In the genomic region with DNA sequence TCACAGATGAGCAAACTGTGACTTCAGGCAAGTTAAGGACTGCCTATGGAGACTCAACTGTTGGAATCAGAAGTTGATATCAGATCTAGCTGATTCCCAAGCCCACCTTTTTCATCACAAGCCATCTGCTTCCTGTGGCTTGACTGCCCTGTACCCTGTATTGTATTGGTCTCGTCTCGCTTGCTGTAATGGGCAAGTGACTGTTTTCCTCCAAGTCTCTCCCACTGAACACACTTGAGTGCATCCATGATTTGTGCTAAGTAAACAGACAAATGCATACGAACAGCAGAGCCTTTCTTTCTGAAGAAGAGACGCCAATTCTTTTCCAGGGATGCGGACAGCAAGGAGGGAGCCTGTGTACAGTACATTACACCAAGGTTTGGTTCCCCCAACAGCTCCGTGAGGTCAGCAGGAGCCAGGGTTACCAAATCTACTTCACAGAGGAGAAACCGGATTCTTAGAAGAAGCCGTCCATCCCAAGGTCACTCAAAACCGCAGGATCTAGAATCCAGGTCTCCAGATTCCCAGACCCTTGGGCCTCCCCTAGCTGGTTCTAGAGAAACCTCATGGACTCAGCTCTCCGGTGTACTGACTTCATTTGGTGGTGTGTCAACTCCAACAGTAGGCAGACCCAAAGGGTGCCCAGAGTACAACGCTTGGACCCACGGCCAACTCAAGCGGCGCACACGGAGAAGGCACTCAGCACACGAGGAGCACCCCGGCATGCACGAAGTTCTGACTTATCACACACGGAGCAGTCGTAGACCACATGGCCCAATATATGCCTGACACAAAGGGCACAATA, we compare ENCODE assay signal across 1 cellular context.
TF ChIP-seq lines count a peak whose summit lies in the region.

No MANE protein-coding gene starts in this region.

TF ChIP-seq in GM23338, 12 proteins besides CTCF, POLR2A, EP300 and RAD21 (continued from another document):
- TF ChIP-seq, protein P1, sequence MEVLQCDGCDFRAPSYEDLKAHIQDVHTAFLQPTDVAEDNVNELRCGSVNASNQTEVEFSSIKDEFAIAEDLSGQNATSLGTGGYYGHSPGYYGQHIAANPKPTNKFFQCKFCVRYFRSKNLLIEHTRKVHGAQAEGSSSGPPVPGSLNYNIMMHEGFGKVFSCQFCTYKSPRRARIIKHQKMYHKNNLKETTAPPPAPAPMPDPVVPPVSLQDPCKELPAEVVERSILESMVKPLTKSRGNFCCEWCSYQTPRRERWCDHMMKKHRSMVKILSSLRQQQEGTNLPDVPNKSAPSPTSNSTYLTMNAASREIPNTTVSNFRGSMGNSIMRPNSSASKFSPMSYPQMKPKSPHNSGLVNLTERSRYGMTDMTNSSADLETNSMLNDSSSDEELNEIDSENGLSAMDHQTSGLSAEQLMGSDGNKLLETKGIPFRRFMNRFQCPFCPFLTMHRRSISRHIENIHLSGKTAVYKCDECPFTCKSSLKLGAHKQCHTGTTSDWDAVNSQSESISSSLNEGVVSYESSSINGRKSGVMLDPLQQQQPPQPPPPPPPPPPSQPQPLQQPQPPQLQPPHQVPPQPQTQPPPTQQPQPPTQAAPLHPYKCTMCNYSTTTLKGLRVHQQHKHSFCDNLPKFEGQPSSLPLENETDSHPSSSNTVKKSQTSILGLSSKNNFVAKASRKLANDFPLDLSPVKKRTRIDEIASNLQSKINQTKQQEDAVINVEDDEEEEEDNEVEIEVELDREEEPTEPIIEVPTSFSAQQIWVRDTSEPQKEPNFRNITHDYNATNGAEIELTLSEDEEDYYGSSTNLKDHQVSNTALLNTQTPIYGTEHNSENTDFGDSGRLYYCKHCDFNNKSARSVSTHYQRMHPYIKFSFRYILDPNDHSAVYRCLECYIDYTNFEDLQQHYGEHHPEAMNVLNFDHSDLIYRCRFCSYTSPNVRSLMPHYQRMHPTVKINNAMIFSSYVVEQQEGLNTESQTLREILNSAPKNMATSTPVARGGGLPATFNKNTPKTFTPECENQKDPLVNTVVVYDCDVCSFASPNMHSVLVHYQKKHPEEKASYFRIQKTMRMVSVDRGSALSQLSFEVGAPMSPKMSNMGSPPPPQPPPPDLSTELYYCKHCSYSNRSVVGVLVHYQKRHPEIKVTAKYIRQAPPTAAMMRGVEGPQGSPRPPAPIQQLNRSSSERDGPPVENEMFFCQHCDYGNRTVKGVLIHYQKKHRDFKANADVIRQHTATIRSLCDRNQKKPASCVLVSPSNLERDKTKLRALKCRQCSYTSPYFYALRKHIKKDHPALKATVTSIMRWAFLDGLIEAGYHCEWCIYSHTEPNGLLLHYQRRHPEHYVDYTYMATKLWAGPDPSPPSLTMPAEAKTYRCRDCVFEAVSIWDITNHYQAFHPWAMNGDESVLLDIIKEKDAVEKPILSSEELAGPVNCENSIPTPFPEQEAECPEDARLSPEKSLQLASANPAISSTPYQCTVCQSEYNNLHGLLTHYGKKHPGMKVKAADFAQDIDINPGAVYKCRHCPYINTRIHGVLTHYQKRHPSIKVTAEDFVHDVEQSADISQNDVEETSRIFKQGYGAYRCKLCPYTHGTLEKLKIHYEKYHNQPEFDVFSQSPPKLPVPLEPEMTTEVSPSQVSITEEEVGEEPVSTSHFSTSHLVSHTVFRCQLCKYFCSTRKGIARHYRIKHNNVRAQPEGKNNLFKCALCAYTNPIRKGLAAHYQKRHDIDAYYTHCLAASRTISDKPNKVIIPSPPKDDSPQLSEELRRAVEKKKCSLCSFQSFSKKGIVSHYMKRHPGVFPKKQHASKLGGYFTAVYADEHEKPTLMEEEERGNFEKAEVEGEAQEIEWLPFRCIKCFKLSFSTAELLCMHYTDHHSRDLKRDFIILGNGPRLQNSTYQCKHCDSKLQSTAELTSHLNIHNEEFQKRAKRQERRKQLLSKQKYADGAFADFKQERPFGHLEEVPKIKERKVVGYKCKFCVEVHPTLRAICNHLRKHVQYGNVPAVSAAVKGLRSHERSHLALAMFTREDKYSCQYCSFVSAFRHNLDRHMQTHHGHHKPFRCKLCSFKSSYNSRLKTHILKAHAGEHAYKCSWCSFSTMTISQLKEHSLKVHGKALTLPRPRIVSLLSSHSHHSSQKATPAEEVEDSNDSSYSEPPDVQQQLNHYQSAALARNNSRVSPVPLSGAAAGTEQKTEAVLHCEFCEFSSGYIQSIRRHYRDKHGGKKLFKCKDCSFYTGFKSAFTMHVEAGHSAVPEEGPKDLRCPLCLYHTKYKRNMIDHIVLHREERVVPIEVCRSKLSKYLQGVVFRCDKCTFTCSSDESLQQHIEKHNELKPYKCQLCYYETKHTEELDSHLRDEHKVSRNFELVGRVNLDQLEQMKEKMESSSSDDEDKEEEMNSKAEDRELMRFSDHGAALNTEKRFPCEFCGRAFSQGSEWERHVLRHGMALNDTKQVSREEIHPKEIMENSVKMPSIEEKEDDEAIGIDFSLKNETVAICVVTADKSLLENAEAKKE (CRISPR knock-in tag; IDR thresholded peaks at IDR 0.05): no peak
- TF ChIP-seq ZNF114 (CRISPR knock-in tag; IDR thresholded peaks at IDR 0.05): no peak
- TF ChIP-seq EZH2 (IDR thresholded peaks at IDR 0.05; ENCODE audit: low read depth, unreplicated experiment): no peak
- no peak for TF ChIP-seq CREB1 (CRISPR knock-in tag; IDR thresholded peaks at IDR 0.05; ENCODE audit: low read depth)
- no peak for TF ChIP-seq STAT1 (IDR thresholded peaks at IDR 0.05; ENCODE audit: unreplicated experiment)
- TF ChIP-seq ZNF331 (CRISPR knock-in tag; IDR thresholded peaks at IDR 0.05; ENCODE audit: low read depth): no peak
- no peak for TF ChIP-seq JUNB (IDR thresholded peaks at IDR 0.05; ENCODE audit: unreplicated experiment)
- TF ChIP-seq, protein P2, sequence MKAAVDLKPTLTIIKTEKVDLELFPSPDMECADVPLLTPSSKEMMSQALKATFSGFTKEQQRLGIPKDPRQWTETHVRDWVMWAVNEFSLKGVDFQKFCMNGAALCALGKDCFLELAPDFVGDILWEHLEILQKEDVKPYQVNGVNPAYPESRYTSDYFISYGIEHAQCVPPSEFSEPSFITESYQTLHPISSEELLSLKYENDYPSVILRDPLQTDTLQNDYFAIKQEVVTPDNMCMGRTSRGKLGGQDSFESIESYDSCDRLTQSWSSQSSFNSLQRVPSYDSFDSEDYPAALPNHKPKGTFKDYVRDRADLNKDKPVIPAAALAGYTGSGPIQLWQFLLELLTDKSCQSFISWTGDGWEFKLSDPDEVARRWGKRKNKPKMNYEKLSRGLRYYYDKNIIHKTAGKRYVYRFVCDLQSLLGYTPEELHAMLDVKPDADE (IDR thresholded peaks at IDR 0.05): no peak
